In the genomic region with DNA sequence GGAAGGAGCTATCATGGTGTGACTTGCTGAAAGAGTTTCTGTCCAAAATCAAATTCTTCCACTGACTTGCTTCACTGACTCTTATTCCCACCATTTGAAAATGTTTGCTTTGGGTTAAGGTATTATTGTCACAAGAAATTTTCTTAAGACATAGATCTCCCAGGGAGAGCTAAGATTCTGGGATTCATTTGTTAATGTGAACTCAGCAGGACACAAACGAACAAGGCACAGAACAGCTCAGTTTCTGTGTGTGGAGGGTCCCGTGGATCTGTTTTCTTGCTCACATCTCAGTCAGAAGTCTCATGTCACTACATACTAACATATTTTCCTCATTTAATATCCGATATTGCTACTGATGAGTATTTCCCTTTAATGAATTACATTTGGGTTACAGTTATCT, we compare ENCODE assay signal across 22 cellular contexts. TPM values are rescaled to one million over a fixed set of nuclear protein-coding genes. Genes with fewer than 3 reads are reported as not detected.
DNase-seq lines count a peak whose midpoint lies in the region; FAIRE-seq and TF ChIP-seq lines count a peak whose summit lies in the region.
"Had no signal": no experiment of that assay in that cellular context is flagged by ENCODE, and none has a peak within 500 bp of the region (broad histone marks: within the 10 kb centered on the region; RNA-seq: fewer than 3 reads in every experiment).

No MANE protein-coding gene starts in this region.

- H2BK5ac ChIP-seq in H1 (ENCODE audit: low read depth, low read length) = no peak overlapping the region

- H3K79me2 ChIP-seq in H1 (ENCODE audit: control insufficient read depth in 1 of 2, insufficient read depth in 2 of 2, low read length in 2 of 2) = peaks cover 0 to 2% of the 10 kb centered on the region in 2 experiments; a peak in 1 of 4 replicates

- no peaks in the 10 kb centered on the region for H3K9me3 Mint-ChIP-seq in mesothelial cell of epicardium
- H3K9me3 Mint-ChIP-seq: CD4-positive, CD25-positive, alpha-beta regulatory T cell had no signal

- DNase-seq in H1 (ENCODE audit: low read depth in 1 of 2, low spot score in 2 of 2) (no peak), mesothelial cell of epicardium (ENCODE audit: low spot score in 2 of 2, unreplicated experiment in 2 of 2) (no peak), GF-D8 (lab: John Stamatoyannopoulos, UW) (no peak), iPS-NIHi7 (ENCODE audit: extremely low spot score) (no peak), DMS 273 treated with DMSO at 0.1 percent for 48 hours (lab: John Stamatoyannopoulos, UW) (no peak)
- no peak for DNase-seq in stimulated activated CD8-positive, alpha-beta memory T cell treated with anti-CD3 and anti-CD28 coated beads, Interleukin-4, amount 100 ng/mL, for 48 hours
- DNase-seq: CD4-positive, CD25-positive, alpha-beta regulatory T cell; DMS79; IMR-90; MV-4-11; NCI-H1105 treated with DMSO at 0.1 percent for 48 hours; NCI-H1694; NCI-H2081; NCI-H2171; NCI-H345; NCI-H524; NCI-H774; NK-92 treated with Interleukin-12 subunit alpha and Interleukin-12 subunit beta, amount 100 ng/mL, for 24 hours; Peyer's patch had no signal

- FAIRE-seq in H1 (lab: Jason Lieb, UNC) = no peak

- H3K79me1 ChIP-seq in H1 (ENCODE audit: low read depth, low read length) = no peaks in the 10 kb centered on the region

- H3K4me3 ChIP-seq in HUES64 (ENCODE audit: low read length) (0 out of 2 replicates have a peak overlapping the region, but pooled peaks have one; percentile 3), H1 (ENCODE audit: extremely low read depth in 1 of 4, insufficient read depth in 2 of 4, low read depth in 3 of 4, low read length in 4 of 4) (peak overlapping the region in 1 of 4 experiments; percentile 35; a peak in 1 of 8 replicates)
- H3K4me3 ChIP-seq: HAP-1, Peyer's patch had no signal

- H3K9ac ChIP-seq in HUES64 (ENCODE audit: low read depth, low read length) (no peak overlapping the region), H1 (replicated peaks in 1 of 4; ENCODE audit: extremely low read depth in 1 of 4, low read depth in 3 of 4, low read length in 3 of 4) (no peak overlapping the region)
- H3K9ac ChIP-seq: KMS-11 had no signal

- no peak for TF ChIP-seq RAD21 in H1 (IDR thresholded peaks at IDR 0.05 in 1 of 2, conservative IDR thresholded peaks at IDR 0.05 in 1 of 2; ENCODE audit: low read depth in 2 of 2, low read length in 2 of 2)

- peaks cover 0 to 1% of the 10 kb centered on the region in 2 experiments for H4K20me1 ChIP-seq in H1 (replicated peaks in 1 of 2; ENCODE audit: control insufficient read depth in 1 of 2, insufficient read depth in 2 of 2, low read length in 2 of 2)

- H3K27me3 Mint-ChIP-seq in mesothelial cell of epicardium (ENCODE audit: low read depth) = no peaks in the 10 kb centered on the region
- H3K27me3 Mint-ChIP-seq: CD4-positive, CD25-positive, alpha-beta regulatory T cell had no signal

- peak overlapping the region; percentile 1 for H4K5ac ChIP-seq in H1 (ENCODE audit: insufficient read length, low read depth, low read length)

- H2BK120ac ChIP-seq in H1 (replicated peaks; ENCODE audit: low read depth, low read length) = no peak overlapping the region

- TF ChIP-seq CTCF in H1 (IDR thresholded peaks at IDR 0.05; ENCODE audit: control extremely low read depth in 1 of 3, insufficient read depth in 1 of 3, low read depth in 1 of 3, low read length in 3 of 3) (no peak), mesothelial cell of epicardium (IDR thresholded peaks at IDR 0.05; ENCODE audit: unreplicated experiment) (no peak)

- no peak for TF ChIP-seq EP300 in H1 (IDR thresholded peaks at IDR 0.05; ENCODE audit: borderline replicate concordance in 1 of 2, low read depth in 2 of 2, low read length in 2 of 2)

- H3K36me3 Mint-ChIP-seq in mesothelial cell of epicardium = no peaks in the 10 kb centered on the region
- H3K36me3 Mint-ChIP-seq: CD4-positive, CD25-positive, alpha-beta regulatory T cell had no signal

- no peak overlapping the region for H2AK5ac ChIP-seq in H1 (ENCODE audit: low read depth, low read length)

- 23% methylated on average over 3 of the region's 3 CpGs for WGBS in HUES64
- 33% methylated on average over 3 of the region's 3 CpGs; no CpG with 5 or more reads in 1 of the 2 experiments for WGBS in H1 (ENCODE audit: extremely low coverage in 1 of 2, insufficient coverage in 1 of 2, insufficient read length in 1 of 2, insufficient replicate concordance in 2 of 2, low coverage in 1 of 2, low lambda C conversion rate in 2 of 2, missing lambda C conversion rate in 1 of 2), 2 experiments

- H3K18ac ChIP-seq in H1 (ENCODE audit: extremely low read depth, low read length) = no peak overlapping the region

- no peak overlapping the region for H4K8ac ChIP-seq in H1 (ENCODE audit: extremely low read depth, insufficient read depth, low read length)

- no peak overlapping the region for H2AFZ ChIP-seq in H1 (ENCODE audit: low read length)

- CTCF ChIA-PET in H1 (lab: Charles Lee; ENCODE audit: partially characterized antibody) = interaction anchor here (1.0 to 1.9 kb wide), 3 partner anchors 8 to 40 kb away, joined by 3 to 9 read pairs (median 7); no protein-coding TSS in a partner anchor

- H3K4me1 Mint-ChIP-seq in mesothelial cell of epicardium = peaks cover 5% of the 10 kb centered on the region

- H3K27ac Mint-ChIP-seq in mesothelial cell of epicardium = peak overlapping the region; percentile 28
- H3K27ac Mint-ChIP-seq: CD4-positive, CD25-positive, alpha-beta regulatory T cell had no signal

- POLR2A ChIA-PET in H1 (lab: Charles Lee; ENCODE audit: partially characterized antibody) = interaction anchor here (0.5 to 10.4 kb wide), 7 partner anchors 9 to 88 kb away, joined by 3 to 102 read pairs (median 5); partner anchors contain the start of genes HNRNPA3 and NFE2L2

- H3K23ac ChIP-seq in H1 (ENCODE audit: insufficient read length) = no peak overlapping the region

- no peaks in the 10 kb centered on the region for H3K9me3 ChIP-seq in HUES64 (ENCODE audit: insufficient read depth, low read depth, low read length)
- no peaks in the 10 kb centered on the region for H3K9me3 ChIP-seq in H1 (ENCODE audit: insufficient read depth in 2 of 2, low read depth in 1 of 2, low read length in 1 of 2)
- H3K9me3 ChIP-seq: HAP-1, Peyer's patch had no signal

- H3K36me3 ChIP-seq in HUES64 (ENCODE audit: insufficient read depth, low read length) = no peaks in the 10 kb centered on the region
- no peaks in the 10 kb centered on the region for H3K36me3 ChIP-seq in H1 (ENCODE audit: control insufficient read depth in 2 of 4, insufficient read depth in 4 of 4, low read length in 3 of 4)
- H3K36me3 ChIP-seq: HAP-1, Peyer's patch had no signal

- no peak overlapping the region for H3K4ac ChIP-seq in H1 (replicated peaks; ENCODE audit: insufficient read length, low read depth, low read length)

- no peak overlapping the region for H3K4me3 Mint-ChIP-seq in mesothelial cell of epicardium
- H3K4me3 Mint-ChIP-seq: CD4-positive, CD25-positive, alpha-beta regulatory T cell had no signal

- H3K56ac ChIP-seq in H1 (replicated peaks; ENCODE audit: insufficient read length, low read depth, low read length) = no peak overlapping the region

- no peak overlapping the region for H4K91ac ChIP-seq in H1 (replicated peaks; ENCODE audit: insufficient read length, low read length)

- H2BK12ac ChIP-seq in H1 (ENCODE audit: low read depth, low read length) = no peak overlapping the region

- H3K4me1 ChIP-seq in HUES64 (ENCODE audit: insufficient read depth, low read length) (peaks cover 24% of the 10 kb centered on the region), H1 (replicated peaks in 1 of 4; ENCODE audit: control insufficient read depth in 3 of 4, insufficient read depth in 4 of 4, low read length in 3 of 4) (peaks cover 2 to 11% (median 9%) of the 10 kb centered on the region in 4 experiments; a peak in 5 of 7 replicates)
- H3K4me1 ChIP-seq: Peyer's patch had no signal

- TF ChIP-seq POLR2A in H1 (IDR thresholded peaks at IDR 0.05; ENCODE audit: control extremely low read depth in 1 of 2, low read depth in 2 of 2, low read length in 2 of 2) = no peak

- no peak overlapping the region for H2BK15ac ChIP-seq in H1 (ENCODE audit: low read length)

- H3K23me2 ChIP-seq in H1 (ENCODE audit: low read depth, low read length) = peaks cover 1% of the 10 kb centered on the region; the same call in 1 of the 2 replicates

- H3K14ac ChIP-seq in H1 (ENCODE audit: insufficient read length) = no peak overlapping the region

- H3K27ac ChIP-seq in HUES64 (ENCODE audit: low read depth, low read length) = peak overlapping the region; percentile 69; the same call in 1 of the 2 replicates
- no peak overlapping the region for H3K27ac ChIP-seq in H1 (ENCODE audit: low read depth, low read length)
- H3K27ac ChIP-seq: KMS-11, Peyer's patch had no signal

- peak overlapping the region; percentile 36 to 48; a peak in 3 of 4 replicates for H3K4me2 ChIP-seq in H1 (ENCODE audit: insufficient read depth in 1 of 2, low read depth in 2 of 2, low read length in 2 of 2)
- H3K4me2 ChIP-seq: KMS-11 had no signal

- no peaks in the 10 kb centered on the region for H3K27me3 ChIP-seq in HUES64 (ENCODE audit: insufficient read depth, low read length)
- H3K27me3 ChIP-seq in H1 (replicated peaks in 1 of 4; ENCODE audit: control insufficient read depth in 3 of 4, extremely low read depth in 1 of 4, insufficient read depth in 3 of 4, low read length in 3 of 4) = no peaks in the 10 kb centered on the region; a peak in 1 of 7 replicates
- H3K27me3 ChIP-seq: Peyer's patch had no signal

- no peak overlapping the region for H2BK20ac ChIP-seq in H1 (ENCODE audit: low read length)

TF ChIP-seq in H1, 55 proteins besides CTCF, POLR2A, EP300 and RAD21:
- no peak for TF ChIP-seq RXRA (IDR thresholded peaks at IDR 0.05; ENCODE audit: insufficient read depth, low read depth, low read length)
- TF ChIP-seq POU5F1 (IDR thresholded peaks at IDR 0.05; ENCODE audit: low read depth, low read length) = peak; percentile 40; the same call in 1 of the 2 replicates
- TF ChIP-seq HDAC2 (IDR thresholded peaks at IDR 0.05; ENCODE audit: borderline replicate concordance in 1 of 2, low read depth in 2 of 2, low read length in 2 of 2) = peak in 1 of 2 experiments; percentile 82; a peak in 1 of 4 replicates
- peak; percentile 74 for TF ChIP-seq NANOG (IDR thresholded peaks at IDR 0.05; ENCODE audit: insufficient read depth, low read depth, low read length, poor library complexity, severe bottlenecking)
TF ChIP-seq in H1: peak in this region for 3.

RNA-seq across cellular contexts. Expression of gene HNRNPA3, which starts 8.2 kb away (rescaled TPM):
- polyA plus RNA-seq in HUES64 (2013, experiment 1 of 2) = 296 TPM
- polyA plus RNA-seq in HUES64 (2013, experiment 2 of 2) = 344 TPM
- 390 and 408 TPM in 2 replicates for total RNA-seq in H1 (2021; fragmentation: NEBNext Ultra II Directional; extraction: Animal tissue kit (Norgen Biotek cat#: 25700))
- 43.6 and 66.1 TPM in 2 replicates for polyA plus RNA-seq in H1 (2011; rRNA removed)
- polyA plus RNA-seq in H1 (2011; cell fraction: cytosol; rRNA removed) = 182 TPM
- polyA plus RNA-seq in H1 (2011; cell fraction: nucleus; rRNA removed) = 30.7 TPM
- polyA plus RNA-seq in H1 (2012, experiment 1 of 2) = 631 to 695 TPM (median 656 TPM) in 4 replicates
- polyA plus RNA-seq in H1 (2012, experiment 2 of 2) = 77.6 TPM
- polyA plus RNA-seq in H1 (2013, experiment 1 of 2) = 348 TPM
- 367 TPM for polyA plus RNA-seq in H1 (2013, experiment 2 of 2)
- 30.3 and 37.2 TPM in 2 replicates for polyA minus RNA-seq in H1 (2011; rRNA and poly(A)+ RNA removed)
- polyA minus RNA-seq in H1 (2011; cell fraction: cytosol; rRNA and poly(A)+ RNA removed) = 58.9 TPM
- polyA minus RNA-seq in H1 (2011; cell fraction: nucleus; rRNA and poly(A)+ RNA removed) = 65.0 TPM
- total RNA-seq in mesothelial cell of epicardium = 264 to 274 TPM (median 269 TPM) in 3 replicates
